In genomic region chr21:20551939-20552338, GRCh38 we compare ENCODE assay signal across 20 cellular contexts.
"Had no signal": no experiment of that assay in that cellular context is flagged by ENCODE, and none has a peak within 500 bp of the region (broad histone marks: within the 10 kb centered on the region; RNA-seq: fewer than 3 reads in every experiment).

No MANE protein-coding gene starts in this region.

- H3K27ac ChIP-seq: RWPE1 had no signal

- H3K9me2 ChIP-seq: SK-N-SH had no signal

- ATAC-seq: Panc1, PC-3 had no signal

- H3K9ac ChIP-seq: SK-N-SH had no signal

- H3K9me3 ChIP-seq: SK-N-SH had no signal

- DNase-seq: KBM-7, NCI-H1092, NCI-H1105 treated with DMSO at 0.1 percent for 48 hours, NCI-H1417 treated with DMSO at 0.1 percent for 48 hours, NCI-H146, NCI-H187, NCI-H2029, NCI-H2081 treated with DMSO at 0.1 percent for 48 hours, NCI-H2171, NCI-H226, NCI-H510A, NCI-H524 treated with DMSO at 0.1 percent for 48 hours, NCI-H69, NCI-H774, PC-3, SHP77, SK-N-SH, SW 1271 had no signal

- H3K4me2 ChIP-seq: SK-N-SH had no signal
